ENCODE assay signal across 24 cellular contexts in the genomic region with DNA sequence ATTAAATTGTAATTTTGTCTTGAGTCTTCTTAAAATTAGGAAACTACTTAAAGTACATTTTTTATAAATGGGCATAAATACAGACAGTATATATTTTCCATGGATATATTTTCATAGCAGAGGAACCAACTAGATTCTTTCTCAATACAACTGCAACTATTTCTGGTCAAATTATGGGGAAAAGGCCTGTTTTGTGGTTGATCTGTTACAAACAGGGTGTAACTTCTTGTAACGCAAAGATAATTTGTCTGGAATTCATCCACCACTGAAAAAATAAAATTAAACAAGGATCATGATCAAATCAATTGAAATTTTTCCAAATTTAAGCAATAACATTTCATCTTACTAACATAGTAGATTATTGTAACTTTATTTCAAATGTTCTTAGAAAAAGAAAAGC.
"Had no signal": no experiment of that assay in that cellular context is flagged by ENCODE, and none has a peak within 500 bp of the region (broad histone marks: within the 10 kb centered on the region; RNA-seq: fewer than 3 reads in every experiment).

No MANE protein-coding gene starts in this region.

- H3K9me3 ChIP-seq: breast epithelium, esophagus squamous epithelium, ovary, sigmoid colon, thyroid gland had no signal

- H3K4me3 ChIP-seq: breast epithelium, esophagus squamous epithelium, hepatocyte, ovary, sigmoid colon, thyroid gland had no signal

- H3K4me1 ChIP-seq: breast epithelium, esophagus squamous epithelium, sigmoid colon had no signal

- H3K27me3 ChIP-seq: breast epithelium, esophagus squamous epithelium, hepatocyte, ovary, sigmoid colon, thyroid gland had no signal

- ATAC-seq: activated naive CD8-positive, alpha-beta T cell treated with anti-CD3 and anti-CD28 coated beads, Interleukin-2, amount 50 U/mL, for 24 hours; stimulated activated effector memory CD8-positive, alpha-beta T cell treated with anti-CD3 and anti-CD28 coated beads, Interleukin-12 subunit alpha, Interleukin-12 subunit beta, amount 100 ng/mL, for 72 hours; stimulated activated naive CD8-positive, alpha-beta T cell treated with anti-CD3 and anti-CD28 coated beads, Interleukin-15, amount 100 ng/mL, for 72 hours; T-helper 17 cell had no signal

- H3K27ac ChIP-seq: epithelial cell of prostate, hepatocyte, ovary, thyroid gland had no signal

- DNase-seq: activated CD4-positive, alpha-beta memory T cell treated with anti-CD3 and anti-CD28 coated beads, Interleukin-2, amount 10 ng/mL, durations not matched to agents 7 days and 5 days; activated CD4-positive, alpha-beta T cell treated with anti-CD3 and anti-CD28 coated beads for 1 hour; activated CD4-positive, alpha-beta T cell treated with anti-CD3 and anti-CD28 coated beads, Interleukin-2, amount 10 ng/mL, durations not matched to agents 7 days and 5 days; activated naive CD8-positive, alpha-beta T cell treated with anti-CD3 and anti-CD28 coated beads, Interleukin-2, amount 50 U/mL, for 24 hours; activated T-cell treated with anti-CD3 and anti-CD28 coated beads, Interleukin-2, amount 50 U/mL, for 48 hours; effector CD4-positive, alpha-beta T cell; esophagus squamous epithelium; islet precursor cell; mammary epithelial cell; naive B cell; nephron progenitor cell; ovary; sigmoid colon; small intestine; stimulated activated CD4-positive, alpha-beta T cell treated with anti-CD3 and anti-CD28 coated beads, Interleukin-4, amount 100 ng/mL, for 24 hours; stimulated activated naive CD8-positive, alpha-beta T cell treated with anti-CD3 and anti-CD28 coated beads, Interleukin-15, amount 100 ng/mL, for 72 hours; substantia nigra; T-helper 17 cell; T1000; thyroid gland had no signal

- H3K36me3 ChIP-seq: breast epithelium, esophagus squamous epithelium, ovary, sigmoid colon, thyroid gland had no signal
